8 cellular contexts compared by ENCODE assay signal in the genomic region with DNA sequence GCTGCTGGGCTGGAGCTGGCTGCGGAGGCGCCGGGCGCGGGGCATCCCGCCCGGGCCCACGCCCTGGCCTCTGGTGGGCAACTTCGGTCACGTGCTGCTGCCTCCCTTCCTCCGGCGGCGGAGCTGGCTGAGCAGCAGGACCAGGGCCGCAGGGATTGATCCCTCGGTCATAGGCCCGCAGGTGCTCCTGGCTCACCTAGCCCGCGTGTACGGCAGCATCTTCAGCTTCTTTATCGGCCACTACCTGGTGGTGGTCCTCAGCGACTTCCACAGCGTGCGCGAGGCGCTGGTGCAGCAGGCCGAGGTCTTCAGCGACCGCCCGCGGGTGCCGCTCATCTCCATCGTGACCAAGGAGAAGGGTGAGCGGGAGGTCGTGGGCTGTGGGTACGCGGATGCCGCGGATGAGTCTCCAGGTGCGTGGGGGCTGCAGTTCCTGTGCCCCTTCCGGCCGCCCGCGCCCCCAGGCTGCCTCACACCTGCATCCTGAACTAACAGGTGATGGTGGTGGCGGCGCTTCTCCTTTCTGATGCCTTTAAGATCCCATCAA. TPM values are rescaled to one million over a fixed set of nuclear protein-coding genes. Genes with fewer than 3 reads are reported as not detected.
A peak's percentile ranks its signal among the peaks of the same experiment; 100 is the strongest.
DNase-seq lines count a peak whose midpoint lies in the region; ATAC-seq and TF ChIP-seq lines count a peak whose summit lies in the region.

No MANE protein-coding gene starts in this region.

- intact Hi-C loops in left cardiac atrium (cut with DNase I) = loop anchor here in 1 of 2 donors (5.0 kb wide), 1 partner anchor 55 kb away; a partner anchor contains a TSS

- peak; percentile 3 to 12 for ATAC-seq in left cardiac atrium

- H3K4me3 ChIP-seq in Jurkat, Clone E6-1 (ENCODE audit: low read length) = peak overlapping the region; percentile 81
- peak overlapping the region; percentile 81 for H3K4me3 ChIP-seq in retinal pigment epithelial cell (ENCODE audit: low read length)

- DNase-seq in SKM-1 treated with dmso at 0.1 percent for 144 hours (lab: John Stamatoyannopoulos, UW; ENCODE audit: unreplicated experiment) (peak; percentile 40), SKM-1 (lab: John Stamatoyannopoulos, UW; ENCODE audit: unreplicated experiment) (no peak), left cardiac atrium (no peak), retinal pigment epithelial cell (ENCODE audit: low read depth) (no peak), kidney glomerular epithelial cell (lab: John Stamatoyannopoulos, UW) (no peak), amniotic stem cell (lab: John Stamatoyannopoulos, UW) (no peak)
- peak; percentile 60 for DNase-seq in Jurkat, Clone E6-1 (ENCODE audit: low read depth, low spot score)
- DNase-seq in activated T-helper 9 cell treated with anti-CD3 and anti-CD28 coated beads, Interleukin-2, amount 50 U/mL, for 16 hours (ENCODE audit: low read depth) = peak; percentile 21

- TF ChIP-seq CTCF in retinal pigment epithelial cell (conservative IDR thresholded peaks at IDR 0.05; ENCODE audit: low read depth, low read length) = no peak

RNA-seq across cellular contexts. Expression of a gene that starts 0.5 kb away (rescaled TPM):
- 5.5 TPM for polyA plus RNA-seq in Jurkat, Clone E6-1 (2012; ENCODE audit: insufficient read depth, insufficient read length)
- total RNA-seq in left cardiac atrium = 10 to 100 TPM in 1 of 2 donors, 1 to 10 TPM in 1; 9.4 to 10.8 TPM

RNA-seq across cellular contexts. Expression of a gene that starts 57.8 kb away (rescaled TPM):
- polyA plus RNA-seq in Jurkat, Clone E6-1 (2012; ENCODE audit: insufficient read depth, insufficient read length) = 118 TPM
- total RNA-seq in left cardiac atrium = 100 to 1,000 TPM; 103 to 132 TPM

Comparison
In these comparisons a context has a peak if more than half of its experiments do, and no peak if none do; other contexts are left out.
1. DNase-seq: peak in SKM-1 treated with dmso at 0.1 percent for 144 hours (single experiment), Jurkat, Clone E6-1 (single experiment) and activated T-helper 9 cell treated with anti-CD3 and anti-CD28 coated beads, Interleukin-2, amount 50 U/mL, for 16 hours (single experiment); none in SKM-1 (single experiment), left cardiac atrium (single experiment), retinal pigment epithelial cell (single experiment), kidney glomerular epithelial cell (single experiment) and amniotic stem cell (single experiment).